31 cellular contexts compared by ENCODE assay signal in the genomic region with DNA sequence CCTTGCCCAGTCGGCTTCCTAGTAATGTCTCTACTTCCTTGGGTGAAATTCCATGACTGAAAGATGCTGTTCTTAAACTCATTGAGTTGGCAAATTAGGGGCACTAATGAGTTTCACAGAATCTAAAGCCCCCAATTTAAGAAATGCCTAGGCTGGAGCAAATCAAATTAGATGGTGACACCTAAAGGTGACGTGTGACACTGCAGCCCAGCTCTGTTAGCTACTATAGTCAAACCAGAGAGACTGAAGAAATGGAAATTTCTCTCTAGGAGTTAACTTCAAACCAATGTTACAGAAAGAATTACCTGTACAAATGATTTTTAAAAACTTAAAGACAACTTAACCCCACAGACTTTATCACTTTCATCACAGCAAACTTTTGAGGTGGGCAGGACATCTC. TPM values are rescaled to one million over a fixed set of nuclear protein-coding genes. Genes with fewer than 3 reads are reported as not detected.
DNase-seq lines count a peak whose midpoint lies in the region; ATAC-seq and TF ChIP-seq lines count a peak whose summit lies in the region.
"Had no signal": no experiment of that assay in that cellular context is flagged by ENCODE, and none has a peak within 500 bp of the region (broad histone marks: within the 10 kb centered on the region; RNA-seq: fewer than 3 reads in every experiment).

No MANE protein-coding gene starts in this region.

- peaks cover 3% of the 10 kb centered on the region for H3K4me1 Mint-ChIP-seq in neural progenitor cell
- H3K4me1 Mint-ChIP-seq: mesothelial cell of epicardium had no signal

- no peak overlapping the region for H3K27ac Mint-ChIP-seq in neural progenitor cell
- H3K27ac Mint-ChIP-seq: activated CD4-positive, alpha-beta T cell treated with anti-CD3 and anti-CD28 coated beads for 36 hours; activated naive CD4-positive, alpha-beta T cell treated with anti-CD3 and anti-CD28 coated beads, Interleukin-2, amount 50 U/mL, for 72 hours; activated T-helper 2 cell treated with anti-CD3 and anti-CD28 coated beads, Interferon-gamma antibody, Interleukin-2, Interleukin-4, amounts not matched to agents 10 μg/mL and 5 μg/mL and 100 μg/mL, durations not matched to agents 14 hours and 24 hours and 36 hours; B cell; mesothelial cell of epicardium; naive B cell had no signal

- peaks cover 19% of the 10 kb centered on the region for H3K9me3 Mint-ChIP-seq in neural progenitor cell

- H3K27ac ChIP-seq in MM.1S (ENCODE audit: low read length) (no peak overlapping the region), brain microvascular endothelial cell (no peak overlapping the region), neural progenitor cell (no peak overlapping the region)
- H3K27ac ChIP-seq: colonic mucosa, tibial nerve had no signal

- H3K36me3 Mint-ChIP-seq in neural progenitor cell: no peaks in the 10 kb centered on the region
- H3K36me3 Mint-ChIP-seq: mesothelial cell of epicardium, naive B cell had no signal

- 0 out of 2 replicates have a peak, but pooled peaks cover 3% of the 10 kb centered on the region for H3F3A ChIP-seq in MM.1S (ENCODE audit: insufficient read depth, low read length)
- H3F3A ChIP-seq in neural progenitor cell (ENCODE audit: low read depth): no peaks in the 10 kb centered on the region

- TF ChIP-seq CTCF in GM12872 (IDR thresholded peaks at IDR 0.05; ENCODE audit: insufficient read depth, low read depth, low read length) (peak; percentile 37; the same call in 1 of the 3 replicates), MM.1S (IDR thresholded peaks at IDR 0.05; ENCODE audit: low read length) (peak; percentile 11; the same call in 1 of the 2 replicates), brain microvascular endothelial cell (IDR thresholded peaks at IDR 0.05; ENCODE audit: low read depth, low read length, missing control alignments) (peak; percentile 24), neural progenitor cell (IDR thresholded peaks at IDR 0.05) (peak; percentile 8)

- H3K27me3 ChIP-seq in MM.1S (replicated peaks; ENCODE audit: insufficient read depth, low read length) (no peaks in the 10 kb centered on the region), brain microvascular endothelial cell (replicated peaks) (no peaks in the 10 kb centered on the region), neural progenitor cell (no peaks in the 10 kb centered on the region)
- H3K27me3 ChIP-seq: colonic mucosa, tibial nerve had no signal

- H3K9me2 ChIP-seq in MM.1S (replicated peaks; ENCODE audit: insufficient read depth, low read length): no peaks in the 10 kb centered on the region

- peaks cover 2% of the 10 kb centered on the region for H3K27me3 Mint-ChIP-seq in neural progenitor cell (ENCODE audit: insufficient read depth, low read depth)
- H3K27me3 Mint-ChIP-seq: activated CD4-positive, alpha-beta T cell treated with anti-CD3 and anti-CD28 coated beads for 36 hours; B cell had no signal

- H2AFZ ChIP-seq in MM.1S (ENCODE audit: low read length) (no peak overlapping the region), neural progenitor cell (replicated peaks) (no peak overlapping the region)

- no peak for ATAC-seq in HG02623 (IDR thresholded peaks at IDR 0.05; ENCODE audit: unreplicated experiment)
- ATAC-seq: activated CD4-positive, alpha-beta T cell treated with anti-CD3 and anti-CD28 coated beads for 36 hours; activated naive CD4-positive, alpha-beta T cell treated with anti-CD3 and anti-CD28 coated beads, Interleukin-2, amount 50 U/mL, for 72 hours; esophagus mucosa; sciatic nerve had no signal

- H3K36me3 ChIP-seq in MM.1S (replicated peaks; ENCODE audit: insufficient read depth, low read length) (no peaks in the 10 kb centered on the region), brain microvascular endothelial cell (replicated peaks) (no peaks in the 10 kb centered on the region), neural progenitor cell (no peaks in the 10 kb centered on the region)
- H3K36me3 ChIP-seq: colonic mucosa, tibial nerve had no signal

- no peaks in the 10 kb centered on the region for H3K79me2 ChIP-seq in MM.1S (ENCODE audit: low read length)
- H3K79me2 ChIP-seq in neural progenitor cell (ENCODE audit: low read depth): no peaks in the 10 kb centered on the region

- H3K4me3 ChIP-seq in MM.1S (ENCODE audit: low read length) (no peak overlapping the region), brain microvascular endothelial cell (ENCODE audit: low read depth, low read length) (no peak overlapping the region), neural progenitor cell (no peak overlapping the region)
- H3K4me3 ChIP-seq: colonic mucosa, tibial nerve had no signal

- H3K4me1 ChIP-seq in MM.1S (ENCODE audit: low read length): 0 out of 2 replicates have a peak, but pooled peaks cover 3% of the 10 kb centered on the region
- H3K4me1 ChIP-seq in neural progenitor cell: no peaks in the 10 kb centered on the region
- H3K4me1 ChIP-seq: colonic mucosa, tibial nerve had no signal

- no peak for DNase-seq in MM.1S
- DNase-seq in brain microvascular endothelial cell: no peak
- no peak for DNase-seq in neural progenitor cell (ENCODE audit: low spot score)
- DNase-seq in dedifferentiated amniotic fluid mesenchymal stem cell (ENCODE audit: extremely low spot score): no peak
- DNase-seq in HUDEP-2 (lab: John Stamatoyannopoulos, UW; ENCODE audit: unreplicated experiment in 76 of 76): no peak
- no peak for DNase-seq in HK-2 (ENCODE audit: unreplicated experiment)
- DNase-seq: ACHN; activated CD4-positive, alpha-beta T cell treated with anti-CD3 and anti-CD28 coated beads for 36 hours; amygdala; CD8-positive, alpha-beta memory T cell; colonic mucosa; DMS153; KBM-7; kidney glomerular epithelial cell; naive B cell; NCI-H1417 treated with DMSO at 0.1 percent for 48 hours; NCI-H2029 treated with DMSO at 0.1 percent for 48 hours; NCI-H2227 treated with DMSO at 0.1 percent for 48 hours; NCI-H526; stimulated activated CD4-positive, alpha-beta T cell treated with anti-CD3 and anti-CD28 coated beads, Interleukin-4, amount 100 ng/mL, for 4 hours had no signal

- H4K20me1 ChIP-seq in MM.1S (ENCODE audit: insufficient read depth, low read length) (no peaks in the 10 kb centered on the region), neural progenitor cell (ENCODE audit: low read depth) (no peaks in the 10 kb centered on the region)

- no peaks in the 10 kb centered on the region for H3K9me3 ChIP-seq in MM.1S (replicated peaks; ENCODE audit: insufficient read depth, low read length)
- no peaks in the 10 kb centered on the region for H3K9me3 ChIP-seq in neural progenitor cell (ENCODE audit: low read depth)
- H3K9me3 ChIP-seq: colonic mucosa had no signal

- H3K4me2 ChIP-seq in MM.1S (ENCODE audit: low read depth, low read length): no peak overlapping the region
- H3K4me2 ChIP-seq in neural progenitor cell: no peak overlapping the region

- H3K4me3 Mint-ChIP-seq in neural progenitor cell: no peak overlapping the region
- H3K4me3 Mint-ChIP-seq: activated CD4-positive, alpha-beta T cell treated with anti-CD3 and anti-CD28 coated beads for 36 hours; B cell; CD8-positive, alpha-beta memory T cell; mesothelial cell of epicardium had no signal

- in situ Hi-C loops in brain microvascular endothelial cell (cut with HindIII; ENCODE audit: low pct_ligation_motif_present, low sequenced_read_pairs): no loop called here

- H3K9ac ChIP-seq in MM.1S (ENCODE audit: low read length) (no peak overlapping the region), neural progenitor cell (no peak overlapping the region)

RNA-seq across cellular contexts. Expression of a gene that starts 37.2 kb away (rescaled TPM):
- 0.03 TPM in 1 of 2 replicates, not detected in the other for total RNA-seq in neural progenitor cell (ENCODE audit: low replicate concordance)
- total RNA-seq: bronchial epithelial cell, esophagus mucosa, frontal cortex, mesothelial cell of epicardium had no signal

RNA-seq across cellular contexts. Expression of a gene that starts 58.1 kb away (rescaled TPM):
- total RNA-seq in neural progenitor cell (ENCODE audit: low replicate concordance): 57.6 and 94.3 TPM in 2 replicates
